ENCODE assay signal across 8 cellular contexts in the genomic region with DNA sequence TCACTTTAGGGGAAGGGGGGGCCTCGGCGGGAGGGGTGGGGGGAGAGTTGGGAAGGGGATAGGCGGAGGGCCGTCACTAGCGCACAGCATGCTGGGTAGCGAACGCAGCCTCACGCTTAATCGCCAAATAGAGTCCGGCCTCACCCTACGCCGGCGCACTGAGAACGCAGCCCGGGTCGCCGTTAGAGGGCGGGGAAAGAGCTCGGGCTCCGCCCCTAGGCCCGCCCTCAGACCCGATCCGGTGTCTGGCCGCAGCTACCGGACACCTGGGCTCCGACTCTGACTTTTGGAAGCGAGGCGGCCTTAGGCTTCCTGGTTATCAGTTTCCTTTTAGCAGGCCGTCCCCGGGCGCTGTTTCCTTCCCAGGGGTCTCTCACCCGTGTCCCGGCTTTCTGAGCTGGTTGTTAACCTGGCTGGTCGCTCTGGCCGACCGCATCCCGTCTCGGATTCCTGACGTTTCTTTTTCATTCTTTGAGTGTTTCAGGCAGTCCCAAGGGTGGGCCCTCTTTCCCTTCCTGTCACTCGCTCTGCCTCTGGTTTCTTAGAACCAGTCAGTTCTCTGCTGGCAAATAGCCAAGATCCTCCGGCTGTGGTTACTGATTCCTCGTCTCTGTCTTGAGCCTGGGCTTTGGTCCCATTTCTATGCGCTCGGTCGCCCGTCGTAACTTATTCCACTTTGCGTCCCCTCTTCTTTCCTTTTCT. TPM values are rescaled to one million over a fixed set of nuclear protein-coding genes. Genes with fewer than 3 reads are reported as not detected.
DNase-seq lines count a peak whose midpoint lies in the region; ATAC-seq and TF ChIP-seq lines count a peak whose summit lies in the region.

No MANE protein-coding gene starts in this region.

- peaks cover 39% of the 10 kb centered on the region for H3K4me1 Mint-ChIP-seq in WTC11
- H3K4me1 Mint-ChIP-seq in immature natural killer cell, result peaks cover 24 to 41% of the 10 kb centered on the region in 2 donors

- peak overlapping the region; percentile 99 for H3K27ac Mint-ChIP-seq in WTC11
- H3K27ac Mint-ChIP-seq in immature natural killer cell, result peak overlapping the region; percentile 95 to 99 (median 98)

- H3K9me3 Mint-ChIP-seq in WTC11, result no peaks in the 10 kb centered on the region
- no peaks in the 10 kb centered on the region for H3K9me3 Mint-ChIP-seq in immature natural killer cell

- peak overlapping the region; percentile 95 to 97 for H3K4me3 ChIP-seq in cardiac fibroblast (replicated peaks in 1 of 2; ENCODE audit: low read depth in 2 of 2, low read length in 2 of 2)

- DNase-seq in AG08395 (ENCODE audit: low spot score) (peak; percentile 97), NCI-H2227 (lab: John Stamatoyannopoulos, UW; ENCODE audit: unreplicated experiment) (peak; percentile 96), WTC11 (ENCODE audit: low spot score) (peak; percentile 94), cardiac fibroblast (ENCODE audit: low read depth in 2 of 2) (peak; percentile 98), immature natural killer cell (peak; percentile 91), smooth muscle cell of the brain vasculature (ENCODE audit: low read depth, low spot score) (peak; percentile 91)

- H3K4me3 Mint-ChIP-seq in WTC11, result peak overlapping the region; percentile 89
- H3K4me3 Mint-ChIP-seq in immature natural killer cell, result peak overlapping the region; percentile 97 to 100 (median 99)

- peak; percentile 96 for ATAC-seq in GM18909 (IDR thresholded peaks at IDR 0.05; ENCODE audit: poor library complexity, unreplicated experiment)
- peak; percentile 91 for ATAC-seq in HG03159 (IDR thresholded peaks at IDR 0.05; ENCODE audit: unreplicated experiment)
- ATAC-seq in WTC11, result peak; percentile 95

- POLR2A ChIA-PET in WTC11 (lab: Charles Lee), result interaction anchor here (0.5 to 1.7 kb wide), 19 partner anchors 8 to 1911 kb away, joined by 3 to 12 read pairs (median 4); partner anchors contain the start of gene HECTD1

- TF ChIP-seq CTCF in WTC11 (IDR thresholded peaks at IDR 0.05) (no peak), cardiac fibroblast (IDR thresholded peaks at IDR 0.05; ENCODE audit: low read depth, low read length) (no peak)

- H3K36me3 Mint-ChIP-seq in WTC11 (peaks cover 4% of the 10 kb centered on the region), immature natural killer cell (peaks cover 0 to 2% (median 0%) of the 10 kb centered on the region in 3 donors)

- H3K27me3 Mint-ChIP-seq in WTC11 (ENCODE audit: low read depth) (no peaks in the 10 kb centered on the region), immature natural killer cell (ENCODE audit: low read depth in 3 of 3) (peaks cover 4 to 10% (median 7%) of the 10 kb centered on the region in 3 donors)

- CTCF ChIA-PET in WTC11 (lab: Charles Lee), result interaction anchor here (0.7 to 1.1 kb wide), 5 partner anchors 28 to 181 kb away, joined by 3 to 7 read pairs (median 4); partner anchors contain the start of gene HECTD1

TF ChIP-seq in WTC11, 78 proteins besides CTCF, POLR2A, EP300 and RAD21 (continues in another document):
- TF ChIP-seq, protein P1, sequence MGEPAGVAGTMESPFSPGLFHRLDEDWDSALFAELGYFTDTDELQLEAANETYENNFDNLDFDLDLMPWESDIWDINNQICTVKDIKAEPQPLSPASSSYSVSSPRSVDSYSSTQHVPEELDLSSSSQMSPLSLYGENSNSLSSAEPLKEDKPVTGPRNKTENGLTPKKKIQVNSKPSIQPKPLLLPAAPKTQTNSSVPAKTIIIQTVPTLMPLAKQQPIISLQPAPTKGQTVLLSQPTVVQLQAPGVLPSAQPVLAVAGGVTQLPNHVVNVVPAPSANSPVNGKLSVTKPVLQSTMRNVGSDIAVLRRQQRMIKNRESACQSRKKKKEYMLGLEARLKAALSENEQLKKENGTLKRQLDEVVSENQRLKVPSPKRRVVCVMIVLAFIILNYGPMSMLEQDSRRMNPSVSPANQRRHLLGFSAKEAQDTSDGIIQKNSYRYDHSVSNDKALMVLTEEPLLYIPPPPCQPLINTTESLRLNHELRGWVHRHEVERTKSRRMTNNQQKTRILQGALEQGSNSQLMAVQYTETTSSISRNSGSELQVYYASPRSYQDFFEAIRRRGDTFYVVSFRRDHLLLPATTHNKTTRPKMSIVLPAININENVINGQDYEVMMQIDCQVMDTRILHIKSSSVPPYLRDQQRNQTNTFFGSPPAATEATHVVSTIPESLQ (CRISPR knock-in tag; IDR thresholded peaks at IDR 0.05), result no peak
- TF ChIP-seq ZNF121 (CRISPR knock-in tag; IDR thresholded peaks at IDR 0.05) (peak; percentile 97), RORB (CRISPR knock-in tag; IDR thresholded peaks at IDR 0.05) (no peak), NR3C1 (CRISPR knock-in tag; conservative IDR thresholded peaks at IDR 0.05; ENCODE audit: low read depth) (no peak), ZNF317 (CRISPR knock-in tag; IDR thresholded peaks at IDR 0.05; ENCODE audit: borderline replicate concordance, low read depth) (no peak), JAZF1 (CRISPR knock-in tag; IDR thresholded peaks at IDR 0.05) (no peak), GTF2I (CRISPR knock-in tag; conservative IDR thresholded peaks at IDR 0.05) (peak; percentile 59; the same call in 1 of the 2 replicates), IRF1 (CRISPR knock-in tag; IDR thresholded peaks at IDR 0.05) (no peak), NFYB (CRISPR knock-in tag; conservative IDR thresholded peaks at IDR 0.05; ENCODE audit: low read depth) (no peak), RELA (CRISPR knock-in tag; IDR thresholded peaks at IDR 0.05; ENCODE audit: borderline replicate concordance) (no peak), HMGA2 (CRISPR knock-in tag; IDR thresholded peaks at IDR 0.05) (no peak), GABPB1 (CRISPR knock-in tag; IDR thresholded peaks at IDR 0.05) (peak; percentile 68), USF2 (CRISPR knock-in tag; IDR thresholded peaks at IDR 0.05) (no peak), ZNF671 (CRISPR knock-in tag; IDR thresholded peaks at IDR 0.05) (no peak), ZNF232 (CRISPR knock-in tag; IDR thresholded peaks at IDR 0.05) (no peak), CREM (CRISPR knock-in tag; IDR thresholded peaks at IDR 0.05) (no peak), ELF4 (CRISPR knock-in tag; IDR thresholded peaks at IDR 0.05; ENCODE audit: low read depth) (no peak), PRRX2 (CRISPR knock-in tag; IDR thresholded peaks at IDR 0.05) (no peak), SMAD3 (CRISPR knock-in tag; IDR thresholded peaks at IDR 0.05; ENCODE audit: borderline replicate concordance) (no peak), MYBL2 (CRISPR knock-in tag; IDR thresholded peaks at IDR 0.05) (no peak), NFATC4 (CRISPR knock-in tag; IDR thresholded peaks at IDR 0.05) (no peak), GRHL2 (CRISPR knock-in tag; IDR thresholded peaks at IDR 0.05; ENCODE audit: insufficient replicate concordance, severe bottlenecking) (no peak)
- TF ChIP-seq, protein P2, sequence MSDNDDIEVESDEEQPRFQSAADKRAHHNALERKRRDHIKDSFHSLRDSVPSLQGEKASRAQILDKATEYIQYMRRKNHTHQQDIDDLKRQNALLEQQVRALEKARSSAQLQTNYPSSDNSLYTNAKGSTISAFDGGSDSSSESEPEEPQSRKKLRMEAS (CRISPR knock-in tag; IDR thresholded peaks at IDR 0.05), result no peak
- TF ChIP-seq, protein P3, sequence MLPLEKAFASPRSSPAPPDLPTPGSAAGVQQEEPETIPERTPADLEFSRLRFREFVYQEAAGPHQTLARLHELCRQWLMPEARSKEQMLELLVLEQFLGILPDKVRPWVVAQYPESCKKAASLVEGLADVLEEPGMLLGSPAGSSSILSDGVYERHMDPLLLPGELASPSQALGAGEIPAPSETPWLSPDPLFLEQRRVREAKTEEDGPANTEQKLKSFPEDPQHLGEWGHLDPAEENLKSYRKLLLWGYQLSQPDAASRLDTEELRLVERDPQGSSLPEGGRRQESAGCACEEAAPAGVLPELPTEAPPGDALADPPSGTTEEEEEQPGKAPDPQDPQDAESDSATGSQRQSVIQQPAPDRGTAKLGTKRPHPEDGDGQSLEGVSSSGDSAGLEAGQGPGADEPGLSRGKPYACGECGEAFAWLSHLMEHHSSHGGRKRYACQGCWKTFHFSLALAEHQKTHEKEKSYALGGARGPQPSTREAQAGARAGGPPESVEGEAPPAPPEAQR (CRISPR knock-in tag; IDR thresholded peaks at IDR 0.05), result no peak

RNA-seq across cellular contexts. Expression of gene STRN3, which starts 0.4 kb away (rescaled TPM):
- total RNA-seq in WTC11 (2021), result 37.1 to 40.8 TPM (median 40.4 TPM) in 3 replicates
- 1 to 10 TPM in 2 of 3 donors, not detected in 1; 2.8 to 3.7 TPM for polyA plus RNA-seq in immature natural killer cell

RNA-seq across cellular contexts. Expression of gene AP4S1, which starts 1.1 kb away (rescaled TPM):
- total RNA-seq in WTC11 (2021), result 5.5 to 7.0 TPM (median 6.2 TPM) in 3 replicates
- 1 to 10 TPM; 5.0 to 8.3 (median 5.3) TPM for polyA plus RNA-seq in immature natural killer cell

Comparison
In these comparisons a context has a peak if more than half of its experiments do, and no peak if none do; other contexts are left out.
1. Peak in every context shown above with its lines: DNase-seq, ATAC-seq and H3K4me3 ChIP-seq.